In genomic region chr2:238449909-238450417, GRCh38 we compare ENCODE assay signal across 1 cellular context.
A peak's percentile ranks its signal among the peaks of the same experiment; 100 is the strongest.
TF ChIP-seq lines count a peak whose summit lies in the region.

No MANE protein-coding gene starts in this region.

TF ChIP-seq in HepG2, 621 proteins besides CTCF, POLR2A, EP300 and RAD21 (continued from another document and continues in another):
- peak; percentile 77 for TF ChIP-seq ZFP91 (CRISPR knock-in tag; IDR thresholded peaks at IDR 0.05; ENCODE audit: borderline replicate concordance)
- TF ChIP-seq ZNF251 (CRISPR knock-in tag; IDR thresholded peaks at IDR 0.05): no peak
- TF ChIP-seq THAP9 (CRISPR knock-in tag; IDR thresholded peaks at IDR 0.05; ENCODE audit: borderline replicate concordance): peak; percentile 50
- TF ChIP-seq HNRNPH1 (optimal IDR thresholded peaks at IDR 0.05; ENCODE audit: low read depth, low read length): no peak
- peak; percentile 97 for TF ChIP-seq REPIN1 (CRISPR knock-in tag; IDR thresholded peaks at IDR 0.05; ENCODE audit: borderline replicate concordance, low read depth)
- TF ChIP-seq ZBTB42 (CRISPR knock-in tag; IDR thresholded peaks at IDR 0.05): no peak
- TF ChIP-seq PAWR (CRISPR knock-in tag; IDR thresholded peaks at IDR 0.05; ENCODE audit: borderline replicate concordance): no peak
- TF ChIP-seq ZNF777 (CRISPR knock-in tag; IDR thresholded peaks at IDR 0.05): peak; percentile 42; the same call in 1 of the 2 replicates
- TF ChIP-seq RBM22 (optimal IDR thresholded peaks at IDR 0.05; ENCODE audit: low read length): peak; percentile 81
- peak; percentile 62; the same call in 1 of the 2 replicates for TF ChIP-seq RFX3 (CRISPR knock-in tag; IDR thresholded peaks at IDR 0.05)
- peak; percentile 79; the same call in 1 of the 2 replicates for TF ChIP-seq MYPOP (CRISPR knock-in tag; IDR thresholded peaks at IDR 0.05)
- TF ChIP-seq TEAD3 (CRISPR knock-in tag; optimal IDR thresholded peaks at IDR 0.05; ENCODE audit: borderline replicate concordance): peak; percentile 95
- peak; percentile 98 for TF ChIP-seq ZNF264 (CRISPR knock-in tag; IDR thresholded peaks at IDR 0.05)
- peak; percentile 100 for TF ChIP-seq RXRB (CRISPR knock-in tag; IDR thresholded peaks at IDR 0.05; ENCODE audit: borderline replicate concordance)
- 0 out of 2 replicates have a peak, but pooled peaks have one; percentile 50 for TF ChIP-seq TBP (CRISPR knock-in tag; IDR thresholded peaks at IDR 0.05)
- peak; percentile 93 for TF ChIP-seq TFAP4 (IDR thresholded peaks at IDR 0.05; ENCODE audit: borderline replicate concordance, low read depth)
- TF ChIP-seq BCL3 (CRISPR knock-in tag; IDR thresholded peaks at IDR 0.05): peak; percentile 50; the same call in 1 of the 2 replicates
- TF ChIP-seq CREB1 (IDR thresholded peaks at IDR 0.05): peak; percentile 79; the same call in 1 of the 2 replicates
- TF ChIP-seq CREB1 (CRISPR knock-in tag; IDR thresholded peaks at IDR 0.05): peak; percentile 83; the same call in 1 of the 2 replicates
- peak; percentile 73; the same call in 1 of the 2 replicates for TF ChIP-seq ZBTB21 (CRISPR knock-in tag; IDR thresholded peaks at IDR 0.05)
- peak; percentile 96 for TF ChIP-seq SPEN (CRISPR knock-in tag; IDR thresholded peaks at IDR 0.05; ENCODE audit: low read depth)
- TF ChIP-seq FOXA1 (IDR thresholded peaks at IDR 0.05): no peak
- peak; percentile 92 for TF ChIP-seq FOXA1 (CRISPR knock-in tag; IDR thresholded peaks at IDR 0.05)
- no peak for TF ChIP-seq ZEB1 (IDR thresholded peaks at IDR 0.05; ENCODE audit: insufficient replicate concordance, low read depth)
- peak; percentile 95 for TF ChIP-seq ZZZ3 (CRISPR knock-in tag; IDR thresholded peaks at IDR 0.05; ENCODE audit: borderline replicate concordance)
- peak; percentile 99 for TF ChIP-seq ZNF580 (CRISPR knock-in tag; IDR thresholded peaks at IDR 0.05; ENCODE audit: borderline replicate concordance, low read depth)
- TF ChIP-seq ZSCAN31 (CRISPR knock-in tag; IDR thresholded peaks at IDR 0.05; ENCODE audit: low read depth): peak; percentile 69; the same call in 1 of the 2 replicates
- TF ChIP-seq ZBTB25 (CRISPR knock-in tag; IDR thresholded peaks at IDR 0.05): peak; percentile 95
- no peak for TF ChIP-seq ZNF740 (CRISPR knock-in tag; IDR thresholded peaks at IDR 0.05)
- TF ChIP-seq PRDM4 (CRISPR knock-in tag; IDR thresholded peaks at IDR 0.05; ENCODE audit: borderline replicate concordance): no peak
- TF ChIP-seq SNRNP70 (IDR thresholded peaks at IDR 0.05; ENCODE audit: low read depth, low read length): no peak
- peak; percentile 93 for TF ChIP-seq ZNF276 (CRISPR knock-in tag; IDR thresholded peaks at IDR 0.05; ENCODE audit: low read depth)
- TF ChIP-seq TCF7L2 (IDR thresholded peaks at IDR 0.05; ENCODE audit: low read depth, low read length): no peak
- no peak for TF ChIP-seq ZNF17 (CRISPR knock-in tag; IDR thresholded peaks at IDR 0.05)
- peak; percentile 63 for TF ChIP-seq RAD51 (IDR thresholded peaks at IDR 0.05; ENCODE audit: borderline replicate concordance)
- peak; percentile 97 for TF ChIP-seq CBX5 (CRISPR knock-in tag; IDR thresholded peaks at IDR 0.05; ENCODE audit: borderline replicate concordance)
- TF ChIP-seq ZNF766 (CRISPR knock-in tag; IDR thresholded peaks at IDR 0.05; ENCODE audit: borderline replicate concordance): peak; percentile 90
- TF ChIP-seq ZNF710 (CRISPR knock-in tag; IDR thresholded peaks at IDR 0.05; ENCODE audit: borderline replicate concordance): peak; percentile 97
- peak; percentile 98 for TF ChIP-seq ZNF556 (CRISPR knock-in tag; IDR thresholded peaks at IDR 0.05; ENCODE audit: borderline replicate concordance)
- TF ChIP-seq ZNF678 (CRISPR knock-in tag; IDR thresholded peaks at IDR 0.05): no peak
- peak; percentile 92 for TF ChIP-seq ZNF574 (CRISPR knock-in tag; IDR thresholded peaks at IDR 0.05)
- TF ChIP-seq FOXK2 (IDR thresholded peaks at IDR 0.05): peak; percentile 94
- peak; percentile 95 for TF ChIP-seq ZNF607 (CRISPR knock-in tag; IDR thresholded peaks at IDR 0.05; ENCODE audit: borderline replicate concordance)
- TF ChIP-seq FOXK1 (CRISPR knock-in tag; IDR thresholded peaks at IDR 0.05; ENCODE audit: borderline replicate concordance, low read depth): peak; percentile 98
